ENCODE assay signal across 8 cellular contexts in genomic region chr7:6636741-6637543, GRCh38. TPM values are rescaled to one million over a fixed set of nuclear protein-coding genes. Genes with fewer than 3 reads are reported as not detected.
A peak's percentile ranks its signal among the peaks of the same experiment; 100 is the strongest.
DNase-seq lines count a peak whose midpoint lies in the region; ATAC-seq and TF ChIP-seq lines count a peak whose summit lies in the region.

Gene ZNF316 (plus strand): TSS chr7:6637318. CDS start chr7:6642410, 5,092 bp downstream.

- no peak for TF ChIP-seq EP300 in stomach (IDR thresholded peaks at IDR 0.05)

- TF ChIP-seq CTCF in OCI-LY3 (IDR thresholded peaks at IDR 0.05; ENCODE audit: low read depth, low read length), result no peak
- TF ChIP-seq CTCF in fibroblast of mammary gland (conservative IDR thresholded peaks at IDR 0.05; ENCODE audit: control insufficient read depth, insufficient read depth, low read depth, low read length), result no peak
- no peak for TF ChIP-seq CTCF in stomach (IDR thresholded peaks at IDR 0.05)

- intact Hi-C loops in stomach (cut with DNase I; ENCODE audit: low total_unique reads), result no loop called here

- H3K79me2 ChIP-seq in OCI-LY3 (ENCODE audit: low read length), result peaks cover 51% of the 10 kb centered on the region

- H3K4me1 Mint-ChIP-seq in activated T-cell treated with anti-CD3 and anti-CD28 coated beads, Interleukin-2, amount 50 U/mL, for 72 hours (ENCODE audit: low read depth), result peaks cover 28% of the 10 kb centered on the region
- peaks cover 24 to 25% of the 10 kb centered on the region in 2 donors for H3K4me1 Mint-ChIP-seq in natural killer cell treated with Interleukin-12 subunit alpha and Interleukin-12 subunit beta and Interleukin-15 and Interleukin-18, amount 100 ng/mL, for 72 hours (ENCODE audit: low read depth in 2 of 2)

- H3K27ac Mint-ChIP-seq in activated T-cell treated with anti-CD3 and anti-CD28 coated beads, Interleukin-2, amount 50 U/mL, for 72 hours, result peak within 1 kb of the TSS; percentile 78
- H3K27ac Mint-ChIP-seq in natural killer cell treated with Interleukin-12 subunit alpha and Interleukin-12 subunit beta and Interleukin-15 and Interleukin-18, amount 100 ng/mL, for 72 hours, result peak within 1 kb of the TSS; percentile 68

- H2AFZ ChIP-seq in OCI-LY3 (ENCODE audit: low read depth, low read length), result peak within 1 kb of the TSS; percentile 18; the same call in 1 of the 2 replicates

- H4K20me1 ChIP-seq in OCI-LY3 (ENCODE audit: insufficient read depth, low read length), result no peaks in the 10 kb centered on the region

- H3K4me3 ChIP-seq in OCI-LY3 (ENCODE audit: low read length) (peak within 1 kb of the TSS; percentile 97), fibroblast of mammary gland (ENCODE audit: control insufficient read depth, low read depth, low read length) (peak within 1 kb of the TSS; percentile 58), stomach (peak within 1 kb of the TSS; percentile 87 to 97 (median 94))

- H3K9me3 Mint-ChIP-seq in activated T-cell treated with anti-CD3 and anti-CD28 coated beads, Interleukin-2, amount 50 U/mL, for 72 hours, result peaks cover 0 to 2% of the 10 kb centered on the region in 2 donors
- no peaks in the 10 kb centered on the region for H3K9me3 Mint-ChIP-seq in natural killer cell treated with Interleukin-12 subunit alpha and Interleukin-12 subunit beta and Interleukin-15 and Interleukin-18, amount 100 ng/mL, for 72 hours

- H3K9me3 ChIP-seq in OCI-LY3 (ENCODE audit: insufficient read depth, low read length) (no peaks in the 10 kb centered on the region), stomach (no peaks in the 10 kb centered on the region)

- WGBS in stomach, 5 donors, result 0 to 6% (median 1%) methylated on average over 14 to 104 of the region's 104 CpGs

- peak within 1 kb of the TSS; percentile 91 to 93 for H3K4me3 Mint-ChIP-seq in activated T-cell treated with anti-CD3 and anti-CD28 coated beads, Interleukin-2, amount 50 U/mL, for 72 hours
- peak within 1 kb of the TSS; percentile 82 for H3K4me3 Mint-ChIP-seq in natural killer cell treated with Interleukin-12 subunit alpha and Interleukin-12 subunit beta and Interleukin-15 and Interleukin-18, amount 100 ng/mL, for 72 hours

- DNase-seq in NK-92 treated with Interleukin-12 subunit alpha and Interleukin-12 subunit beta, amount 100 ng/mL, for 24 hours (lab: John Stamatoyannopoulos, UW), result peak; percentile 10
- DNase-seq in NK-92 (lab: John Stamatoyannopoulos, UW; ENCODE audit: unreplicated experiment), result no peak
- peak; percentile 72 to 84 for DNase-seq in activated T-cell treated with anti-CD3 and anti-CD28 coated beads, Interleukin-2, amount 50 U/mL, for 72 hours
- peak; percentile 22 for DNase-seq in fibroblast of mammary gland (ENCODE audit: low read depth)
- peak; percentile 80 for DNase-seq in natural killer cell treated with Interleukin-12 subunit alpha and Interleukin-12 subunit beta and Interleukin-15 and Interleukin-18, amount 100 ng/mL, for 72 hours (ENCODE audit: low spot score)
- DNase-seq in stomach, result peak; percentile 69

- H3K4me2 ChIP-seq in OCI-LY3 (ENCODE audit: low read length), result peak within 1 kb of the TSS; percentile 88

- H3K36me3 Mint-ChIP-seq in activated T-cell treated with anti-CD3 and anti-CD28 coated beads, Interleukin-2, amount 50 U/mL, for 72 hours (ENCODE audit: insufficient read depth in 2 of 2), result peaks cover 9 to 21% of the 10 kb centered on the region in 2 donors
- peaks cover 3% of the 10 kb centered on the region for H3K36me3 Mint-ChIP-seq in natural killer cell treated with Interleukin-12 subunit alpha and Interleukin-12 subunit beta and Interleukin-15 and Interleukin-18, amount 100 ng/mL, for 72 hours

- no peaks in the 10 kb centered on the region for H3K27me3 Mint-ChIP-seq in activated T-cell treated with anti-CD3 and anti-CD28 coated beads, Interleukin-2, amount 50 U/mL, for 72 hours (ENCODE audit: low read depth)
- no peaks in the 10 kb centered on the region for H3K27me3 Mint-ChIP-seq in natural killer cell treated with Interleukin-12 subunit alpha and Interleukin-12 subunit beta and Interleukin-15 and Interleukin-18, amount 100 ng/mL, for 72 hours

- H3K27ac ChIP-seq in OCI-LY3 (ENCODE audit: low read length), result peak within 1 kb of the TSS; percentile 61
- peak within 1 kb of the TSS; percentile 76 to 90 (median 88) for H3K27ac ChIP-seq in stomach

- H3K9ac ChIP-seq in OCI-LY3 (ENCODE audit: low read length), result peak within 1 kb of the TSS; percentile 95

- peak; percentile 60 for ATAC-seq in HG02884 (IDR thresholded peaks at IDR 0.05; ENCODE audit: unreplicated experiment)
- ATAC-seq in activated T-cell treated with anti-CD3 and anti-CD28 coated beads, Interleukin-2, amount 50 U/mL, for 72 hours (replicated peaks in 1 of 2), result peak; percentile 78 to 80
- peak; percentile 84 to 91 for ATAC-seq in natural killer cell treated with Interleukin-12 subunit alpha and Interleukin-12 subunit beta and Interleukin-15 and Interleukin-18, amount 100 ng/mL, for 72 hours

- H3K4me1 ChIP-seq in OCI-LY3 (ENCODE audit: low read length) (peaks cover 10% of the 10 kb centered on the region), stomach (peaks cover 16 to 42% (median 30%) of the 10 kb centered on the region in 4 donors)

- no peak for TF ChIP-seq POLR2A in stomach (IDR thresholded peaks at IDR 0.05)

- no peaks in the 10 kb centered on the region for H3K27me3 ChIP-seq in OCI-LY3 (ENCODE audit: low read depth, low read length)
- no peaks in the 10 kb centered on the region for H3K27me3 ChIP-seq in stomach

- H3K36me3 ChIP-seq in OCI-LY3 (replicated peaks; ENCODE audit: low read depth, low read length), result peaks cover 3% of the 10 kb centered on the region
- peaks cover 8 to 25% (median 23%) of the 10 kb centered on the region in 4 donors for H3K36me3 ChIP-seq in stomach

RNA-seq across cellular contexts. Expression of gene ZNF316, which starts in this region (rescaled TPM):
- 10 to 100 TPM; 23.5 to 24.6 TPM for total RNA-seq in activated T-cell treated with anti-CD3 and anti-CD28 coated beads, Interleukin-2, amount 50 U/mL, for 72 hours
- total RNA-seq in natural killer cell treated with Interleukin-12 subunit alpha and Interleukin-12 subunit beta and Interleukin-15 and Interleukin-18, amount 100 ng/mL, for 72 hours, result 10 to 100 TPM; 28.3 to 39.8 TPM
- total RNA-seq in stomach, result 10 to 100 TPM; 13.4 to 62.6 (median 30.0) TPM
- 10 to 100 TPM in 2 of 3 donors, 1 to 10 TPM in 1; 7.2 to 13.0 (median 10.8) TPM for polyA plus RNA-seq in stomach
